Comparison of ENCODE assay signal across 13 cellular contexts in the genomic region with DNA sequence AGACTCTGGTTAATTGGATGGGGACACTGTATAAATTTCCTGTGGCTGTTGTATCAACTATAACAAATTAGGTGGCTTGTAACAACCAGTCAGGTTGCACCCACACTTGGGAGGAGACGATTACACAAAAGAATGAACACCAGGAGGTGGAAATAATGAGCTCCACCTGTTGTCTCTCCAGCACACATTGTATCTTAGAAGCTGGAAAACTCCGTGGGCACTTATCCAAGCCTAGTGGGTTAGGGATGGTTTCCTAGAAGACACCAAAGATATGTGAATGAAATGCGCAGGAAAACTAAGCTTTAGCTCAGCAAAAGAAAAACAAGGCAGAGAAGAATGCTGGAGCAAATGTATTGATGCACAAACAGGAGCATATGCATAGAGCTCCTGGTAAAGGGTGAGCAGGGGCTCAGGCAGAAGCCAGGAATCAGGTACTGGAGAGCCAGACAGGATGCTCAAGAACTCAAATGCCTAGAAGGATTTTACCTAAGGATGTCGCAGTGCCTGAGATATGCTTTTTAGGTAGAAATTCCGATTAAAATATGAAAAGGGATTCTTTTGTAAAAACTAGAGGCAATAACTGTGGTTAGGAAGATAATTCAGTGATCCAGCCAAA.
"Had no signal": no experiment of that assay in that cellular context is flagged by ENCODE, and none has a peak within 500 bp of the region (broad histone marks: within the 10 kb centered on the region; RNA-seq: fewer than 3 reads in every experiment).

No MANE protein-coding gene starts in this region.

- H3K4me3 Mint-ChIP-seq: activated CD4-positive, alpha-beta T cell treated with anti-CD3 and anti-CD28 coated beads, Interleukin-2, amount 10 ng/mL, durations not matched to agents 24 days and 14 days; activated CD8-positive, alpha-beta T cell treated with anti-CD3 and anti-CD28 coated beads, Interleukin-2, amount 10 ng/mL, durations not matched to agents 7 days and 5 days; activated naive CD8-positive, alpha-beta T cell treated with anti-CD3 and anti-CD28 coated beads, Interleukin-2, amount 10 ng/mL, durations not matched to agents 7 days and 5 days; activated T-helper 1 cell treated with anti-CD3 and anti-CD28 coated beads, Interleukin-12 subunit alpha, Interleukin-12 subunit beta, Interleukin-2, Interleukin-4 antibody, amounts not matched to agents 30 ng/mL and 10 ng/mL and 1 ng/mL, durations not matched to agents 14 hours and 24 hours and 36 hours; mesothelial cell of epicardium; stimulated activated effector memory CD8-positive, alpha-beta T cell treated with anti-CD3 and anti-CD28 coated beads, Interleukin-12 subunit alpha, Interleukin-12 subunit beta, amount 100 ng/mL, for 72 hours; T-helper 2 cell treated with Interferon-gamma antibody and Interleukin-4, amounts not matched to agents 5 μg/mL and 100 μg/mL, for 36 hours had no signal

- H3K4me1 Mint-ChIP-seq: activated CD4-positive, alpha-beta T cell treated with anti-CD3 and anti-CD28 coated beads, Interleukin-2, amount 10 ng/mL, durations not matched to agents 24 days and 14 days; activated naive CD8-positive, alpha-beta T cell treated with anti-CD3 and anti-CD28 coated beads, Interleukin-2, amount 10 ng/mL, durations not matched to agents 7 days and 5 days; mesothelial cell of epicardium; stimulated activated effector memory CD8-positive, alpha-beta T cell treated with anti-CD3 and anti-CD28 coated beads, Interleukin-12 subunit alpha, Interleukin-12 subunit beta, amount 100 ng/mL, for 72 hours had no signal

- H3K36me3 Mint-ChIP-seq: activated naive CD8-positive, alpha-beta T cell treated with anti-CD3 and anti-CD28 coated beads, Interleukin-2, amount 10 ng/mL, durations not matched to agents 7 days and 5 days; mesothelial cell of epicardium; stimulated activated effector memory CD8-positive, alpha-beta T cell treated with anti-CD3 and anti-CD28 coated beads, Interleukin-12 subunit alpha, Interleukin-12 subunit beta, amount 100 ng/mL, for 72 hours had no signal

- H3K4me3 ChIP-seq: gastroesophageal sphincter, heart right ventricle, ovary had no signal

- DNase-seq: activated CD4-positive, alpha-beta T cell treated with anti-CD3 and anti-CD28 coated beads, Interleukin-2, amount 10 ng/mL, durations not matched to agents 24 days and 14 days; activated CD4-positive, CD25-positive, alpha-beta regulatory T cell; activated CD8-positive, alpha-beta T cell treated with anti-CD3 and anti-CD28 coated beads, Interleukin-2, amount 10 ng/mL, durations not matched to agents 7 days and 5 days; activated naive CD8-positive, alpha-beta T cell treated with anti-CD3 and anti-CD28 coated beads, Interleukin-2, amount 10 ng/mL, durations not matched to agents 7 days and 5 days; erythroblast; heart right ventricle; ovary; stimulated activated CD4-positive, alpha-beta T cell treated with anti-CD3 and anti-CD28 coated beads, Interleukin-1b, Interleukin-23, amount 100 ng/mL, for 48 hours had no signal

- H3K4me1 ChIP-seq: gastroesophageal sphincter, heart right ventricle had no signal

- H3K9me3 ChIP-seq: gastroesophageal sphincter, ovary had no signal

- H3K27ac ChIP-seq: gastroesophageal sphincter, heart right ventricle, ovary had no signal

- H3K36me3 ChIP-seq: gastroesophageal sphincter, heart right ventricle, ovary had no signal

- H3K9me3 Mint-ChIP-seq: activated naive CD8-positive, alpha-beta T cell treated with anti-CD3 and anti-CD28 coated beads, Interleukin-2, amount 10 ng/mL, durations not matched to agents 7 days and 5 days; activated T-helper 1 cell treated with anti-CD3 and anti-CD28 coated beads, Interleukin-12 subunit alpha, Interleukin-12 subunit beta, Interleukin-2, Interleukin-4 antibody, amounts not matched to agents 30 ng/mL and 10 ng/mL and 1 ng/mL, durations not matched to agents 14 hours and 24 hours and 36 hours; mesothelial cell of epicardium had no signal

- H3K27me3 Mint-ChIP-seq: activated CD4-positive, alpha-beta T cell treated with anti-CD3 and anti-CD28 coated beads, Interleukin-2, amount 10 ng/mL, durations not matched to agents 24 days and 14 days; activated naive CD8-positive, alpha-beta T cell treated with anti-CD3 and anti-CD28 coated beads, Interleukin-2, amount 10 ng/mL, durations not matched to agents 7 days and 5 days had no signal

- H3K27me3 ChIP-seq: heart right ventricle, ovary had no signal

- H3K27ac Mint-ChIP-seq: activated CD4-positive, alpha-beta T cell treated with anti-CD3 and anti-CD28 coated beads, Interleukin-2, amount 10 ng/mL, durations not matched to agents 24 days and 14 days; activated CD8-positive, alpha-beta T cell treated with anti-CD3 and anti-CD28 coated beads, Interleukin-2, amount 10 ng/mL, durations not matched to agents 7 days and 5 days; activated naive CD8-positive, alpha-beta T cell treated with anti-CD3 and anti-CD28 coated beads, Interleukin-2, amount 10 ng/mL, durations not matched to agents 7 days and 5 days; activated T-helper 1 cell treated with anti-CD3 and anti-CD28 coated beads, Interleukin-12 subunit alpha, Interleukin-12 subunit beta, Interleukin-2, Interleukin-4 antibody, amounts not matched to agents 30 ng/mL and 10 ng/mL and 1 ng/mL, durations not matched to agents 14 hours and 24 hours and 36 hours; mesothelial cell of epicardium; stimulated activated effector memory CD8-positive, alpha-beta T cell treated with anti-CD3 and anti-CD28 coated beads, Interleukin-12 subunit alpha, Interleukin-12 subunit beta, amount 100 ng/mL, for 72 hours; T-helper 2 cell treated with Interferon-gamma antibody and Interleukin-4, amounts not matched to agents 5 μg/mL and 100 μg/mL, for 36 hours had no signal
